ENCODE assay signal across 31 cellular contexts in genomic region chr16:86213427-86214205, GRCh38.
DNase-seq lines count a peak whose midpoint lies in the region; ATAC-seq, FAIRE-seq and TF ChIP-seq lines count a peak whose summit lies in the region.
"Had no signal": no experiment of that assay in that cellular context is flagged by ENCODE, and none has a peak within 500 bp of the region (broad histone marks: within the 10 kb centered on the region; RNA-seq: fewer than 3 reads in every experiment).

No MANE protein-coding gene starts in this region.

- TF ChIP-seq CTCF in GM12878 (IDR thresholded peaks at IDR 0.05 in 2 of 3, conservative IDR thresholded peaks at IDR 0.05 in 1 of 3; ENCODE audit: control insufficient read depth in 2 of 3, extremely low read depth in 1 of 3, insufficient read depth in 1 of 3, low read depth in 3 of 3, low read length in 3 of 3) = no peak

- no peak overlapping the region for H3K9ac ChIP-seq in GM12878 (ENCODE audit: control insufficient read depth, insufficient read depth, low read length)

- POLR2A ChIA-PET in GM12878 (lab: Charles Lee) = no interaction called here

- H3K36me3 Mint-ChIP-seq in activated naive CD4-positive, alpha-beta T cell treated with anti-CD3 and anti-CD28 coated beads, Interleukin-2, amount 10 ng/mL, durations not matched to agents 7 days and 5 days = peaks cover 3% of the 10 kb centered on the region
- peaks cover 0 to 7% of the 10 kb centered on the region in 2 donors for H3K36me3 Mint-ChIP-seq in activated naive CD4-positive, alpha-beta T cell treated with anti-CD3 and anti-CD28 coated beads, Interleukin-2, amount 50 U/mL, for 72 hours
- H3K36me3 Mint-ChIP-seq: CD4-positive, CD25-positive, alpha-beta regulatory T cell had no signal

- FAIRE-seq in GM12878 (lab: Jason Lieb, UNC) = no peak
- FAIRE-seq: islet of Langerhans had no signal

- BruUV-seq in GM12878 (replicated peaks; lab: Mats Ljungman, UMichigan) = no TSS peak

- RAD21 ChIA-PET in GM12878 (lab: Charles Lee; ENCODE audit: unreplicated experiment) = interaction anchor here (1.2 kb wide), 1 partner anchor 12 kb away, joined by 3 read pairs; no protein-coding TSS in a partner anchor

- DNase-seq in activated naive CD4-positive, alpha-beta T cell treated with anti-CD3 and anti-CD28 coated beads, Interleukin-2, amount 10 ng/mL, durations not matched to agents 7 days and 5 days = no peak
- DNase-seq in activated naive CD4-positive, alpha-beta T cell treated with anti-CD3 and anti-CD28 coated beads, Interleukin-2, amount 50 U/mL, for 72 hours (ENCODE audit: low spot score in 2 of 2) = no peak
- DNase-seq in GM12878 (ENCODE audit: low read depth, low spot score) (no peak), mesenteric fat pad (ENCODE audit: low spot score) (peak; percentile 64), aorta (no peak), NCI-H2171 treated with DMSO at 0.1 percent for 48 hours (lab: John Stamatoyannopoulos, UW) (no peak), A172 (ENCODE audit: low spot score) (no peak), NCI-H1092 treated with DMSO at 0.1 percent for 48 hours (lab: John Stamatoyannopoulos, UW) (no peak)
- DNase-seq: 8988T; activated CD4-positive, alpha-beta T cell treated with anti-CD3 and anti-CD28 coated beads, Interleukin-2, amount 10 ng/mL, durations not matched to agents 24 days and 14 days; activated gamma-delta T cell; activated T-cell treated with anti-CD3 and anti-CD28 coated beads, Interleukin-2, amount 50 U/mL, for 1 hour; Calu3; CD4-positive, CD25-positive, alpha-beta regulatory T cell; DND-41; effector memory CD4-positive, alpha-beta T cell; midbrain; naive thymus-derived CD4-positive, alpha-beta T cell; NCI-H1417; NCI-H2029 treated with DMSO at 0.1 percent for 48 hours; NCI-H526 treated with DMSO at 0.1 percent for 48 hours; stimulated activated CD4-positive, alpha-beta T cell treated with anti-CD3 and anti-CD28 coated beads, Interleukin-15, amount 100 ng/mL, for 24 hours; stimulated activated CD4-positive, alpha-beta T cell treated with anti-CD3 and anti-CD28 coated beads, Interleukin-4, amount 100 ng/mL, for 4 hours; T1000; trophoblast cell had no signal

- no peak overlapping the region for H2AFZ ChIP-seq in GM12878 (ENCODE audit: control insufficient read depth, low read depth, low read length)

- H4K20me1 ChIP-seq in GM12878 (ENCODE audit: control insufficient read depth, insufficient read depth) = no peaks in the 10 kb centered on the region

- CTCF ChIA-PET in activated naive CD4-positive, alpha-beta T cell treated with anti-CD3 and anti-CD28 coated beads, Interleukin-2, amount 10 ng/mL, durations not matched to agents 7 days and 5 days (lab: Charles Lee) = no interaction called here
- CTCF ChIA-PET in GM12878 (lab: Yijun Ruan, JAX) = no interaction called here

- H3K27me3 Mint-ChIP-seq in activated naive CD4-positive, alpha-beta T cell treated with anti-CD3 and anti-CD28 coated beads, Interleukin-2, amount 10 ng/mL, durations not matched to agents 7 days and 5 days = no peaks in the 10 kb centered on the region
- H3K27me3 Mint-ChIP-seq: activated CD4-positive, alpha-beta T cell treated with anti-CD3 and anti-CD28 coated beads, Interleukin-2, amount 10 ng/mL, durations not matched to agents 24 days and 14 days; CD4-positive, CD25-positive, alpha-beta regulatory T cell had no signal

- in situ Hi-C loops in GM12878 (cut with MboI) = no loop called here

- H3K9me3 Mint-ChIP-seq in activated naive CD4-positive, alpha-beta T cell treated with anti-CD3 and anti-CD28 coated beads, Interleukin-2, amount 10 ng/mL, durations not matched to agents 7 days and 5 days = peaks cover 18% of the 10 kb centered on the region
- H3K9me3 Mint-ChIP-seq in activated naive CD4-positive, alpha-beta T cell treated with anti-CD3 and anti-CD28 coated beads, Interleukin-2, amount 50 U/mL, for 72 hours = peaks cover 9 to 13% of the 10 kb centered on the region in 2 donors

- SMC1A ChIA-PET in GM12878 (lab: Charles Lee; ENCODE audit: uncharacterized antibody, unreplicated experiment) = no interaction called here

- no peak overlapping the region for H3K4me3 ChIP-seq in GM12878
- no peak overlapping the region for H3K4me3 ChIP-seq in aorta (ENCODE audit: low read length in 2 of 2)
- H3K4me3 ChIP-seq: coronary artery, prostate gland, SJSA1 had no signal

- no peak for TF ChIP-seq POLR2A in GM12878 (IDR thresholded peaks at IDR 0.05; ENCODE audit: low read depth, low read length)

- no peak overlapping the region for H3K4me3 Mint-ChIP-seq in activated naive CD4-positive, alpha-beta T cell treated with anti-CD3 and anti-CD28 coated beads, Interleukin-2, amount 10 ng/mL, durations not matched to agents 7 days and 5 days
- H3K4me3 Mint-ChIP-seq: activated CD4-positive, alpha-beta T cell treated with anti-CD3 and anti-CD28 coated beads, Interleukin-2, amount 10 ng/mL, durations not matched to agents 24 days and 14 days had no signal

- peak overlapping the region; percentile 45 for H3K27ac Mint-ChIP-seq in activated naive CD4-positive, alpha-beta T cell treated with anti-CD3 and anti-CD28 coated beads, Interleukin-2, amount 10 ng/mL, durations not matched to agents 7 days and 5 days
- no peak overlapping the region for H3K27ac Mint-ChIP-seq in activated naive CD4-positive, alpha-beta T cell treated with anti-CD3 and anti-CD28 coated beads, Interleukin-2, amount 50 U/mL, for 72 hours
- H3K27ac Mint-ChIP-seq: activated CD4-positive, alpha-beta T cell treated with anti-CD3 and anti-CD28 coated beads, Interleukin-2, amount 10 ng/mL, durations not matched to agents 24 days and 14 days; CD4-positive, CD25-positive, alpha-beta regulatory T cell had no signal

- 22% methylated on average over 12 of the region's 12 CpGs for WGBS in GM12878 (ENCODE audit: insufficient coverage, insufficient replicate concordance, low lambda C conversion rate, missing lambda C conversion rate)
- WGBS in aorta, 2 donors = 53 to 60% methylated on average over 12 of the region's 12 CpGs

- H3K79me2 ChIP-seq in GM12878 (ENCODE audit: control insufficient read depth, insufficient read depth, low read length) = no peaks in the 10 kb centered on the region

- H3K27ac ChIP-seq in GM12878 (ENCODE audit: control insufficient read depth, insufficient read depth) (no peak overlapping the region), aorta (ENCODE audit: low read depth in 1 of 2, low read length in 2 of 2) (no peak overlapping the region)
- H3K27ac ChIP-seq: coronary artery, epithelial cell of prostate, RWPE1, SJSA1 had no signal

- intact Hi-C loops in GM12878 (cut with micrococcal nuclease; ENCODE audit: unreplicated experiment) = no loop called here
- intact Hi-C loops in aorta (cut with DNase I) = no loop called here

- no peak overlapping the region for H3K4me2 ChIP-seq in GM12878 (ENCODE audit: control insufficient read depth, insufficient read depth)

- TF ChIP-seq RAD21 in GM12878 (IDR thresholded peaks at IDR 0.05; ENCODE audit: insufficient read depth, low read depth, low read length) = no peak

- H3K36me3 ChIP-seq in GM12878 (ENCODE audit: control insufficient read depth in 2 of 2, insufficient read depth in 2 of 2, low read length in 1 of 2) (no peaks in the 10 kb centered on the region), aorta (ENCODE audit: control insufficient read depth in 1 of 2, insufficient read depth in 2 of 2, low read length in 1 of 2) (no peaks in the 10 kb centered on the region)
- H3K36me3 ChIP-seq: prostate gland, SJSA1 had no signal

- no peaks in the 10 kb centered on the region for H3K27me3 ChIP-seq in GM12878 (replicated peaks in 1 of 2; ENCODE audit: control insufficient read depth in 2 of 2, insufficient read depth in 2 of 2, low read length in 1 of 2)
- H3K27me3 ChIP-seq in aorta (ENCODE audit: control insufficient read depth in 1 of 2, insufficient read depth in 2 of 2, low read length in 1 of 2) = no peaks in the 10 kb centered on the region
- H3K27me3 ChIP-seq: SJSA1 had no signal

- no peaks in the 10 kb centered on the region for H3K4me1 ChIP-seq in GM12878 (ENCODE audit: control insufficient read depth, insufficient read depth, low read length)
- H3K4me1 ChIP-seq in aorta (ENCODE audit: control insufficient read depth in 1 of 2, insufficient read depth in 2 of 2, low read length in 2 of 2) = no peaks in the 10 kb centered on the region
- H3K4me1 ChIP-seq: prostate gland had no signal

- no peak for TF ChIP-seq EP300 in GM12878 (IDR thresholded peaks at IDR 0.05; ENCODE audit: borderline replicate concordance in 1 of 2, control insufficient read depth in 1 of 2, low read depth in 2 of 2, low read length in 2 of 2)

- H3K9me3 ChIP-seq in GM12878 (replicated peaks; ENCODE audit: control insufficient read depth, insufficient read depth, low read length) (peaks cover 3% of the 10 kb centered on the region; the same call in 1 of the 3 replicates), aorta (ENCODE audit: control insufficient read depth, low read length) (peaks cover 2% of the 10 kb centered on the region)
- H3K9me3 ChIP-seq: prostate gland, SJSA1 had no signal

- ATAC-seq in activated naive CD4-positive, alpha-beta T cell treated with anti-CD3 and anti-CD28 coated beads, Interleukin-2, amount 50 U/mL, for 72 hours = no peak
- ATAC-seq in GM12878 (no peak), aorta (ENCODE audit: low FRiP score) (no peak)

- peaks cover 3% of the 10 kb centered on the region for H3K4me1 Mint-ChIP-seq in activated naive CD4-positive, alpha-beta T cell treated with anti-CD3 and anti-CD28 coated beads, Interleukin-2, amount 10 ng/mL, durations not matched to agents 7 days and 5 days
- H3K4me1 Mint-ChIP-seq: activated CD4-positive, alpha-beta T cell treated with anti-CD3 and anti-CD28 coated beads, Interleukin-2, amount 10 ng/mL, durations not matched to agents 24 days and 14 days; CD4-positive, CD25-positive, alpha-beta regulatory T cell had no signal

TF ChIP-seq in GM12878, 131 proteins besides CTCF, POLR2A, EP300 and RAD21:
- no peak for TF ChIP-seq MLLT1 (IDR thresholded peaks at IDR 0.05)
- peak; percentile 34; the same call in 1 of the 2 replicates for TF ChIP-seq ZNF24 (IDR thresholded peaks at IDR 0.05)
